In the genomic region with DNA sequence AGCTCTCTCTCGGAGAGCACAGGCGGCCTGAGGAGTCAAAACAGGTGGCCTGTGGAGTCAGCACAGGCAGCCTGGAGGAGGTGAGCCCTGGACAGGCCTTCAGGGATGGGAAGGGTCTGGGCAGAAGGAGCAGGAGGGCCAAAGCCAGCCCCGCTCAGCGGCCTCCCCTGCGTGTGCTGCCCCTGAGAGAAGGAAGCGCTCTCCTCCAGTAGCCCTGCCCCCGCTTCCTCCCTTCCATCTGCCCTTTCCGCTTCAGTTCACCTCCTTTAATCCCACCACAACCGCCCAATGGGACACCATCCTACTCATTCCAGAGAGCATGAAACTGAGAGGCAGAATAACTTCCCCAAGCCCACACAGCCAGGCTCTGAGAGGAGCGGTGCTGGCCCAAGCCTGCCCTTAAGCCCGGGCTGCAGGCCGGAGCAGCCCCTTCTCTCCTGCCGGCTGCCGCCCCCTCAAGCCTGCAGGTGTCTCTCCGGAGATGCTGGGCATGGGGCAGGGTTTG, we compare ENCODE assay signal across 1 cellular context.
TF ChIP-seq lines count a peak whose summit lies in the region.

No MANE protein-coding gene starts in this region.

TF ChIP-seq in A549, 52 proteins besides CTCF, POLR2A, EP300 and RAD21 (continued from another document):
- TF ChIP-seq USF2 (IDR thresholded peaks at IDR 0.05) (no peak), CHD4 (IDR thresholded peaks at IDR 0.05; ENCODE audit: borderline replicate concordance) (no peak), ZC3H11A (IDR thresholded peaks at IDR 0.05) (no peak; the same call in 1 of the 2 replicates), MYC (IDR thresholded peaks at IDR 0.05; ENCODE audit: borderline replicate concordance, low read length) (no peak), TP53 (CRISPR knock-in tag; IDR thresholded peaks at IDR 0.05) (no peak), GATA3 (IDR thresholded peaks at IDR 0.05; ENCODE audit: borderline replicate concordance) (no peak), HEYL (CRISPR knock-in tag; IDR thresholded peaks at IDR 0.05) (no peak), FOSL2 (IDR thresholded peaks at IDR 0.05) (no peak), FOSL2 (CRISPR knock-in tag; IDR thresholded peaks at IDR 0.05) (no peak), CEBPB (IDR thresholded peaks at IDR 0.05) (no peak), RCOR1 (IDR thresholded peaks at IDR 0.05; ENCODE audit: low read depth, low read length) (no peak), ATOH8 (CRISPR knock-in tag; IDR thresholded peaks at IDR 0.05; ENCODE audit: low read depth) (no peak), EHF (CRISPR knock-in tag; IDR thresholded peaks at IDR 0.05) (no peak), FOXS1 (CRISPR knock-in tag; IDR thresholded peaks at IDR 0.05) (no peak)
- TF ChIP-seq, protein P1, sequence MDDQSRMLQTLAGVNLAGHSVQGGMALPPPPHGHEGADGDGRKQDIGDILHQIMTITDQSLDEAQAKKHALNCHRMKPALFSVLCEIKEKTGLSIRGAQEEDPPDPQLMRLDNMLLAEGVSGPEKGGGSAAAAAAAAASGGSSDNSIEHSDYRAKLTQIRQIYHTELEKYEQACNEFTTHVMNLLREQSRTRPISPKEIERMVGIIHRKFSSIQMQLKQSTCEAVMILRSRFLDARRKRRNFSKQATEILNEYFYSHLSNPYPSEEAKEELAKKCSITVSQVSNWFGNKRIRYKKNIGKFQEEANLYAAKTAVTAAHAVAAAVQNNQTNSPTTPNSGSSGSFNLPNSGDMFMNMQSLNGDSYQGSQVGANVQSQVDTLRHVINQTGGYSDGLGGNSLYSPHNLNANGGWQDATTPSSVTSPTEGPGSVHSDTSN (IDR thresholded peaks at IDR 0.05) = no peak
TF ChIP-seq in A549: peak in this region for 0.
